In the genomic region with DNA sequence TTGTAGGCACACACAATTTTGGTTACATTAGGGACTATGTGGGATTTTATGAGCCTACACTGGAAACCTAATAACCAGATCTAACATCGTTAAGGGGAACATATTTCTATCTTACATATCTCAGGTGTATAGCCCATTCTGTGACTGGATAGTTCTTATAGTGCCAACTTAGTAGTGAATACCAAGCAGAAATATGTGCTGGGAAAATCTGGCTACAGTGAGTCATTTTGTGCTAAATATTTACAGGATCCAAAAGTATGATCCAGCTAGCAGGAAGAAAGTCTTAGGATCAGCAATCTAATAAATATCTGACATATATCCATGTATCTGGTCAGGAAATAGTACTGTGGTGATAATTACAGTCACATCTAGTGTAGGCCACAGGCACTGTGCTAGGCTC, we compare ENCODE assay signal across 23 cellular contexts.
"Had no signal": no experiment of that assay in that cellular context is flagged by ENCODE, and none has a peak within 500 bp of the region (broad histone marks: within the 10 kb centered on the region; RNA-seq: fewer than 3 reads in every experiment).

No MANE protein-coding gene starts in this region.

- H3K4me3 ChIP-seq: coronary artery, esophagus muscularis mucosa, gastroesophageal sphincter, left ventricle myocardium inferior, lower lobe of right lung, prostate gland, right lobe of liver, skin epidermis, stomach, thoracic aorta, transverse colon had no signal

- H3K9me3 ChIP-seq: esophagus muscularis mucosa, gastroesophageal sphincter, left ventricle myocardium inferior, lower lobe of right lung, prostate gland, right lobe of liver, stomach, thoracic aorta, transverse colon had no signal

- H3K9me3 Mint-ChIP-seq: memory B cell; mesothelial cell of epicardium; natural killer cell treated with Interleukin-12 subunit alpha and Interleukin-12 subunit beta and Interleukin-15 and Interleukin-18, amount 100 ng/mL, for 72 hours had no signal

- H3K4me3 Mint-ChIP-seq: memory B cell; mesothelial cell of epicardium; natural killer cell treated with Interleukin-12 subunit alpha and Interleukin-12 subunit beta and Interleukin-15 and Interleukin-18, amount 100 ng/mL, for 72 hours had no signal

- H3K36me3 Mint-ChIP-seq: memory B cell; mesothelial cell of epicardium; natural killer cell treated with Interleukin-12 subunit alpha and Interleukin-12 subunit beta and Interleukin-15 and Interleukin-18, amount 100 ng/mL, for 72 hours had no signal

- H3K9ac ChIP-seq: parathyroid adenoma had no signal

- DNase-seq: effector CD8-positive, alpha-beta T cell; foreskin fibroblast; glutamatergic neuron; islet precursor cell; left cardiac atrium; left ventricle myocardium inferior; lower lobe of right lung; retina; right lobe of liver; stimulated activated naive CD4-positive, alpha-beta T cell; stomach; substantia nigra; transverse colon had no signal

- ATAC-seq: gastroesophageal sphincter; left cardiac atrium; lower lobe of right lung; natural killer cell treated with Interleukin-12 subunit alpha and Interleukin-12 subunit beta and Interleukin-15 and Interleukin-18, amount 100 ng/mL, for 72 hours; right lobe of liver had no signal

- H3K27me3 ChIP-seq: right lobe of liver had no signal

- H3K36me3 ChIP-seq: esophagus muscularis mucosa, gastroesophageal sphincter, left ventricle myocardium inferior, lower lobe of right lung, prostate gland, right lobe of liver, stomach, thoracic aorta, transverse colon had no signal

- H3K27ac ChIP-seq: coronary artery, esophagus muscularis mucosa, gastroesophageal sphincter, left ventricle myocardium inferior, lower lobe of right lung, parathyroid adenoma, prostate gland, right lobe of liver, skin epidermis, stomach, thoracic aorta, transverse colon had no signal

- H3K4me1 ChIP-seq: gastroesophageal sphincter, lower lobe of right lung, parathyroid adenoma, prostate gland, right lobe of liver, transverse colon had no signal

- H2AFZ ChIP-seq: parathyroid adenoma had no signal

- H3K27ac Mint-ChIP-seq: memory B cell; mesothelial cell of epicardium; natural killer cell treated with Interleukin-12 subunit alpha and Interleukin-12 subunit beta and Interleukin-15 and Interleukin-18, amount 100 ng/mL, for 72 hours had no signal

- H3K4me1 Mint-ChIP-seq: memory B cell, mesothelial cell of epicardium had no signal
